Comparison of ENCODE assay signal across 15 cellular contexts in genomic region chr4:112593438-112594133, GRCh38. TPM values are rescaled to one million over a fixed set of nuclear protein-coding genes. Genes with fewer than 3 reads are reported as not detected.
A peak's percentile ranks its signal among the peaks of the same experiment; 100 is the strongest.
DNase-seq lines count a peak whose midpoint lies in the region; ATAC-seq and TF ChIP-seq lines count a peak whose summit lies in the region.
"Had no signal": no experiment of that assay in that cellular context is flagged by ENCODE, and none has a peak within 500 bp of the region (broad histone marks: within the 10 kb centered on the region; RNA-seq: fewer than 3 reads in every experiment).

No MANE protein-coding gene starts in this region.

- H3K4me3 ChIP-seq in heart left ventricle: no peak overlapping the region
- H3K4me3 ChIP-seq: SJSA1, thoracic aorta had no signal

- H3K27ac ChIP-seq in heart left ventricle: no peak overlapping the region
- H3K27ac ChIP-seq: SJSA1, thoracic aorta had no signal

- peaks cover 0 to 9% (median 0%) of the 10 kb centered on the region in 12 donors for H3K9me3 ChIP-seq in heart left ventricle
- H3K9me3 ChIP-seq: SJSA1, thoracic aorta had no signal

- H3K27me3 ChIP-seq in heart left ventricle: no peaks in the 10 kb centered on the region
- H3K27me3 ChIP-seq: SJSA1 had no signal

- no peak for DNase-seq in NCI-H1694 (lab: John Stamatoyannopoulos, UW)
- DNase-seq in heart left ventricle: no peak
- no peak for DNase-seq in activated T-cell treated with anti-CD3 and anti-CD28 coated beads, Interleukin-2, amount 50 U/mL, for 1 hour
- DNase-seq: cerebellar nuclear complex, foreskin melanocyte, NCI-H2227 treated with DMSO at 0.1 percent for 48 hours, retina had no signal

- ATAC-seq in GM18520 (IDR thresholded peaks at IDR 0.05; ENCODE audit: unreplicated experiment): peak; percentile 50
- ATAC-seq in GM21390 (IDR thresholded peaks at IDR 0.05; ENCODE audit: unreplicated experiment): peak; percentile 74
- peak; percentile 66 for ATAC-seq in HG02973 (IDR thresholded peaks at IDR 0.05; ENCODE audit: unreplicated experiment)
- peak; percentile 84 for ATAC-seq in HG03571 (IDR thresholded peaks at IDR 0.05; ENCODE audit: unreplicated experiment)
- no peak for ATAC-seq in GM21528 (IDR thresholded peaks at IDR 0.05; ENCODE audit: low FRiP score, unreplicated experiment)
- ATAC-seq in heart left ventricle: no peak
- ATAC-seq: HepG2 had no signal

- H3K4me1 ChIP-seq in heart left ventricle: no peaks in the 10 kb centered on the region

- no peak for TF ChIP-seq CTCF in heart left ventricle (IDR thresholded peaks at IDR 0.05)

- 97 to 99% (median 97%) methylated on average over 5 of the region's 5 CpGs for WGBS in heart left ventricle, 4 donors

- intact Hi-C loops in heart left ventricle (cut with DNase I): no loop called here

- TF ChIP-seq POLR2A in heart left ventricle (IDR thresholded peaks at IDR 0.05): no peak

- H3K36me3 ChIP-seq in heart left ventricle: no peaks in the 10 kb centered on the region
- H3K36me3 ChIP-seq: SJSA1, thoracic aorta had no signal

RNA-seq across cellular contexts. Expression of gene ZGRF1, which starts 43.1 kb away (rescaled TPM):
- 1 to 10 TPM; 1.4 to 2.9 (median 1.6) TPM for total RNA-seq in heart left ventricle
- polyA plus RNA-seq in heart left ventricle: 1 to 10 TPM in 1 of 2 donors, under 1 TPM in 1; 0.85 to 1.8 TPM

RNA-seq across cellular contexts. Expression of gene LARP7, which starts 43.4 kb away (rescaled TPM):
- 10 to 100 TPM; 43.0 to 70.0 (median 50.3) TPM for total RNA-seq in heart left ventricle
- polyA plus RNA-seq in heart left ventricle: 10 to 100 TPM; 43.3 to 73.0 TPM

Comparison
In these comparisons a context has a peak if more than half of its experiments do, and no peak if none do; other contexts are left out.
1. ATAC-seq: peak in GM18520 (single experiment), GM21390 (single experiment), HG02973 (single experiment) and HG03571 (single experiment); none in GM21528 (single experiment) and heart left ventricle (0 of 4).